ENCODE assay signal across 2 cellular contexts in the genomic region with DNA sequence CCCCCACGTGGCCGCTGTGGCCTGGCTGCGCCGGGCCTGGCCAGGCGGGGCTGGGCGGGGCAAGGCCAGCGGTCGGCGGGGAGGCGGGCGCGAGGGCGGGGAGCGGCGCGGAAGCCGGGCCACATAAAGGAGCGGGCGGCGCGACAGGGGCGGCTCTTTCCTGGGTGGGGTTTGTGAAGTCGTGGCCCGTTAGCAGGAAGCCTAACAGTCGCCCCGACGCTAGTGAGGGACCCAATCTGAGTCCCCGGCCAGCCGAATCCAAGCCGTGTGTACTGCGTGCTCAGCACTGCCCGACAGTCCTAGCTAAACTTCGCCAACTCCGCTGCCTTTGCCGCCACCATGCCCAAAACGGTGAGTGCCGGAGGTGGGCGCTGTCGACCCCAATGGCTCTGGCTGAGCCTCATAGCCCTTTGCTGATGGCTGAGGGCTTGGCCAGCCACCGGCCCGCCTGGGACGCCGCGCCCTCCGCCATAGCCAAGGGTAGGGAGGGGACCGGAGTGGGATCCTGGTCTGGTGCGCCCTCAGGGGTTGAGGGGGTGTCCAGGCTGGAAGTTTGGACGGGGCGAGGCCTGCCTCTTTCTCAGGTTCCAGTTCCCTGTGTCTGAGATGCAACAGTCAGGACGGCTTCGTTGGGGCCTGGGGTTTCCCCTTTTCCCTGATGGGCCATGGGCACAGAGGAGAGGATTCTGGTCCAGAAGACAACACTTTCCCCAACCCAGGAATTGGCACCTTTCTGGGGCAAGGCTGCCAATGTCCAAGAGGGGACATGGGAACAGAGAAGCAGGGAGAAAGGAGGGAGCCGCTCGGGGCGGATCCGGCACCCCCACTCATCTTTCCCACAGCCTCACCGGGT.
TF ChIP-seq lines count a peak whose summit lies in the region.

A gene (plus strand): TSS at position 152 of the 853 bp plus-strand sequence. CDS start 188 bp downstream, at position 340.

TF ChIP-seq in liver, 16 proteins besides CTCF, POLR2A, EP300 and RAD21:
- TF ChIP-seq, protein P1, sequence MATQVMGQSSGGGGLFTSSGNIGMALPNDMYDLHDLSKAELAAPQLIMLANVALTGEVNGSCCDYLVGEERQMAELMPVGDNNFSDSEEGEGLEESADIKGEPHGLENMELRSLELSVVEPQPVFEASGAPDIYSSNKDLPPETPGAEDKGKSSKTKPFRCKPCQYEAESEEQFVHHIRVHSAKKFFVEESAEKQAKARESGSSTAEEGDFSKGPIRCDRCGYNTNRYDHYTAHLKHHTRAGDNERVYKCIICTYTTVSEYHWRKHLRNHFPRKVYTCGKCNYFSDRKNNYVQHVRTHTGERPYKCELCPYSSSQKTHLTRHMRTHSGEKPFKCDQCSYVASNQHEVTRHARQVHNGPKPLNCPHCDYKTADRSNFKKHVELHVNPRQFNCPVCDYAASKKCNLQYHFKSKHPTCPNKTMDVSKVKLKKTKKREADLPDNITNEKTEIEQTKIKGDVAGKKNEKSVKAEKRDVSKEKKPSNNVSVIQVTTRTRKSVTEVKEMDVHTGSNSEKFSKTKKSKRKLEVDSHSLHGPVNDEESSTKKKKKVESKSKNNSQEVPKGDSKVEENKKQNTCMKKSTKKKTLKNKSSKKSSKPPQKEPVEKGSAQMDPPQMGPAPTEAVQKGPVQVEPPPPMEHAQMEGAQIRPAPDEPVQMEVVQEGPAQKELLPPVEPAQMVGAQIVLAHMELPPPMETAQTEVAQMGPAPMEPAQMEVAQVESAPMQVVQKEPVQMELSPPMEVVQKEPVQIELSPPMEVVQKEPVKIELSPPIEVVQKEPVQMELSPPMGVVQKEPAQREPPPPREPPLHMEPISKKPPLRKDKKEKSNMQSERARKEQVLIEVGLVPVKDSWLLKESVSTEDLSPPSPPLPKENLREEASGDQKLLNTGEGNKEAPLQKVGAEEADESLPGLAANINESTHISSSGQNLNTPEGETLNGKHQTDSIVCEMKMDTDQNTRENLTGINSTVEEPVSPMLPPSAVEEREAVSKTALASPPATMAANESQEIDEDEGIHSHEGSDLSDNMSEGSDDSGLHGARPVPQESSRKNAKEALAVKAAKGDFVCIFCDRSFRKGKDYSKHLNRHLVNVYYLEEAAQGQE (IDR thresholded peaks at IDR 0.05), result peak; percentile 33
- TF ChIP-seq FOXA1 (IDR thresholded peaks at IDR 0.05), result no peak
- TF ChIP-seq, protein P2, sequence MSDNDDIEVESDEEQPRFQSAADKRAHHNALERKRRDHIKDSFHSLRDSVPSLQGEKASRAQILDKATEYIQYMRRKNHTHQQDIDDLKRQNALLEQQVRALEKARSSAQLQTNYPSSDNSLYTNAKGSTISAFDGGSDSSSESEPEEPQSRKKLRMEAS (IDR thresholded peaks at IDR 0.05), result no peak

TF ChIP-seq in HepG2, 621 proteins besides CTCF, POLR2A, EP300 and RAD21 (continued from another document):
- no peak for TF ChIP-seq ZBTB1 (CRISPR knock-in tag; IDR thresholded peaks at IDR 0.05; ENCODE audit: borderline replicate concordance)
